In the genomic region with DNA sequence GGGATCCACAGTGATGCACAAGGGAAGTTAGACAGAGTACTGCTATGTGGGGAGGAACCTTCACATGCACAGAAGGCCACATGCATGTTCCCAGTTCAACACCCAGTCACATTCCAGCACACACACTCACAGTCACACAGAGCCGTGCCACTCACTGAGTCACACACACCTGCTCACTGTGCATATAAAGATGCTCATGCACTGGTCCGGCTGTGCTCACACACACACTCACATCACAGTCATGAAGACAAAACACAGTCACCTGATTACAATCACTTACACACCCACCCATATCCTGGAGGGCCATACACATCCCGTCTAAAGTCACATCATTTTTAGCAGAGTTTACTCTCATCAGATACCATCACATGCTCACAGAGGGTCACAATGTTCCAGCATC, we compare ENCODE assay signal across 1 cellular context.
TF ChIP-seq lines count a peak whose summit lies in the region.

No MANE protein-coding gene starts in this region.

TF ChIP-seq in A549, 52 proteins besides CTCF, POLR2A, EP300 and RAD21 (continued from another document):
- TF ChIP-seq MAX (IDR thresholded peaks at IDR 0.05) (no peak), SMC3 (IDR thresholded peaks at IDR 0.05) (no peak), ELK1 (IDR thresholded peaks at IDR 0.05; ENCODE audit: low read depth, low read length) (no peak), NPAS2 (CRISPR knock-in tag; IDR thresholded peaks at IDR 0.05; ENCODE audit: borderline replicate concordance) (no peak), POLR2AphosphoS2 (conservative IDR thresholded peaks at IDR 0.05; ENCODE audit: low read length) (no peak), ZC3H11A (IDR thresholded peaks at IDR 0.05) (no peak)
